In genomic region chrX:41887691-41888090, GRCh38 we compare ENCODE assay signal across 26 cellular contexts. TPM values are rescaled to one million over a fixed set of nuclear protein-coding genes. Genes with fewer than 3 reads are reported as not detected.
DNase-seq lines count a peak whose midpoint lies in the region; ATAC-seq and TF ChIP-seq lines count a peak whose summit lies in the region.
"Had no signal": no experiment of that assay in that cellular context is flagged by ENCODE, and none has a peak within 500 bp of the region (broad histone marks: within the 10 kb centered on the region; RNA-seq: fewer than 3 reads in every experiment).

No MANE protein-coding gene starts in this region.

- intact Hi-C loops in activated CD4-positive, alpha-beta T cell treated with anti-CD3 and anti-CD28 coated beads for 36 hours (cut with DNase I, micrococcal nuclease): no loop called here
- intact Hi-C loops in activated naive CD4-positive, alpha-beta T cell treated with anti-CD3 and anti-CD28 coated beads for 36 hours (cut with micrococcal nuclease): no loop called here
- intact Hi-C loops in activated T-helper 2 cell treated with anti-CD3 and anti-CD28 coated beads, Interferon-gamma antibody, Interleukin-2, Interleukin-4, amounts not matched to agents 10 μg/mL and 5 μg/mL and 100 μg/mL, durations not matched to agents 14 hours and 24 hours and 36 hours (cut with micrococcal nuclease): no loop called here
- intact Hi-C loops in heart right ventricle (cut with DNase I): no loop called here

- H3K36me3 ChIP-seq in heart right ventricle: no peaks in the 10 kb centered on the region
- H3K36me3 ChIP-seq: BE2C had no signal

- no peak overlapping the region for H3K27ac ChIP-seq in heart right ventricle
- H3K27ac ChIP-seq: HL-60, KMS-11 had no signal

- no peak for ATAC-seq in activated CD4-positive, alpha-beta T cell treated with anti-CD3 and anti-CD28 coated beads for 36 hours
- ATAC-seq in stimulated activated naive B cell treated with anti-CD40 and anti-IgM and Interleukin-4, amounts not matched to agents 10 μg/mL and 1 μg/mL and 100 μg/mL, for 72 hours (replicated peaks): no peak
- no peak for ATAC-seq in heart right ventricle
- ATAC-seq: HCT116 had no signal

- peak overlapping the region; percentile 42 for H3K27ac Mint-ChIP-seq in activated CD4-positive, alpha-beta T cell treated with anti-CD3 and anti-CD28 coated beads for 36 hours
- H3K27ac Mint-ChIP-seq in activated naive CD4-positive, alpha-beta T cell treated with anti-CD3 and anti-CD28 coated beads for 36 hours: peak overlapping the region; percentile 12
- no peak overlapping the region for H3K27ac Mint-ChIP-seq in activated naive CD4-positive, alpha-beta T cell treated with anti-CD3 and anti-CD28 coated beads, Interleukin-2, amount 10 ng/mL, durations not matched to agents 7 days and 5 days
- H3K27ac Mint-ChIP-seq in activated T-helper 2 cell treated with anti-CD3 and anti-CD28 coated beads, Interferon-gamma antibody, Interleukin-2, Interleukin-4, amounts not matched to agents 10 μg/mL and 5 μg/mL and 100 μg/mL, durations not matched to agents 14 hours and 24 hours and 36 hours: peak overlapping the region; percentile 49
- H3K27ac Mint-ChIP-seq in stimulated activated naive B cell treated with anti-CD40 and anti-IgM and Interleukin-4, amounts not matched to agents 10 μg/mL and 1 μg/mL and 100 μg/mL, for 72 hours: peak overlapping the region; percentile 7
- H3K27ac Mint-ChIP-seq: CD14-positive monocyte had no signal

- peaks cover 0 to 9% (median 0%) of the 10 kb centered on the region in 9 donors for H3K4me1 ChIP-seq in heart right ventricle
- H3K4me1 ChIP-seq: BE2C had no signal

- no peaks in the 10 kb centered on the region for H3K9me3 ChIP-seq in heart right ventricle
- H3K9me3 ChIP-seq: BE2C had no signal

- H3K27me3 ChIP-seq in heart right ventricle: peaks cover 0 to 8% (median 0%) of the 10 kb centered on the region in 7 donors
- H3K27me3 ChIP-seq: BE2C had no signal

- no peak for DNase-seq in activated CD4-positive, alpha-beta T cell treated with anti-CD3 and anti-CD28 coated beads for 36 hours
- no peak for DNase-seq in activated CD4-positive, alpha-beta T cell treated with anti-CD3 and anti-CD28 coated beads for 1 hour
- DNase-seq in activated naive CD4-positive, alpha-beta T cell treated with anti-CD3 and anti-CD28 coated beads for 36 hours: no peak
- no peak for DNase-seq in activated naive CD4-positive, alpha-beta T cell treated with anti-CD3 and anti-CD28 coated beads, Interleukin-2, amount 10 ng/mL, durations not matched to agents 7 days and 5 days
- DNase-seq in activated T-helper 2 cell treated with anti-CD3 and anti-CD28 coated beads, Interferon-gamma antibody, Interleukin-2, Interleukin-4, amounts not matched to agents 10 μg/mL and 5 μg/mL and 100 μg/mL, durations not matched to agents 14 hours and 24 hours and 36 hours (ENCODE audit: low spot score): no peak
- no peak for DNase-seq in stimulated activated naive B cell treated with anti-CD40 and anti-IgM and Interleukin-4, amounts not matched to agents 10 μg/mL and 1 μg/mL and 100 μg/mL, for 72 hours
- DNase-seq in heart right ventricle (no peak), NCI-H146 (lab: John Stamatoyannopoulos, UW) (no peak)
- DNase-seq: 8988T; ACHN; BE2C; CD8-positive, alpha-beta memory T cell; DMS79 treated with DMSO at 0.1 percent for 48 hours; GF-D8; MM.1S; NCI-H1694; NCI-H2029 treated with DMSO at 0.1 percent for 48 hours; NCI-H2227 treated with DMSO at 0.1 percent for 48 hours; NCI-H526 treated with DMSO at 0.1 percent for 48 hours; Right ventricle myocardium superior; RPMI8226 had no signal

- TF ChIP-seq CTCF in heart right ventricle (IDR thresholded peaks at IDR 0.05): no peak

- no peak overlapping the region for H3K4me3 Mint-ChIP-seq in activated CD4-positive, alpha-beta T cell treated with anti-CD3 and anti-CD28 coated beads for 36 hours
- H3K4me3 Mint-ChIP-seq in activated naive CD4-positive, alpha-beta T cell treated with anti-CD3 and anti-CD28 coated beads for 36 hours: no peak overlapping the region
- H3K4me3 Mint-ChIP-seq in activated naive CD4-positive, alpha-beta T cell treated with anti-CD3 and anti-CD28 coated beads, Interleukin-2, amount 10 ng/mL, durations not matched to agents 7 days and 5 days: no peak overlapping the region
- H3K4me3 Mint-ChIP-seq in activated T-helper 2 cell treated with anti-CD3 and anti-CD28 coated beads, Interferon-gamma antibody, Interleukin-2, Interleukin-4, amounts not matched to agents 10 μg/mL and 5 μg/mL and 100 μg/mL, durations not matched to agents 14 hours and 24 hours and 36 hours (ENCODE audit: low read depth): no peak overlapping the region
- no peak overlapping the region for H3K4me3 Mint-ChIP-seq in stimulated activated naive B cell treated with anti-CD40 and anti-IgM and Interleukin-4, amounts not matched to agents 10 μg/mL and 1 μg/mL and 100 μg/mL, for 72 hours
- H3K4me3 Mint-ChIP-seq: CD14-positive monocyte, IgD-negative memory B cell had no signal

- CTCF ChIA-PET in activated CD4-positive, alpha-beta T cell treated with anti-CD3 and anti-CD28 coated beads for 36 hours (lab: Charles Lee): no interaction called here
- CTCF ChIA-PET in activated naive CD4-positive, alpha-beta T cell treated with anti-CD3 and anti-CD28 coated beads for 36 hours (lab: Charles Lee): no interaction called here
- CTCF ChIA-PET in activated naive CD4-positive, alpha-beta T cell treated with anti-CD3 and anti-CD28 coated beads, Interleukin-2, amount 10 ng/mL, durations not matched to agents 7 days and 5 days (lab: Charles Lee): no interaction called here

- no peaks in the 10 kb centered on the region for H3K9me3 Mint-ChIP-seq in activated CD4-positive, alpha-beta T cell treated with anti-CD3 and anti-CD28 coated beads for 36 hours (ENCODE audit: low read depth)
- H3K9me3 Mint-ChIP-seq in activated naive CD4-positive, alpha-beta T cell treated with anti-CD3 and anti-CD28 coated beads for 36 hours: peaks cover 2% of the 10 kb centered on the region
- H3K9me3 Mint-ChIP-seq in activated naive CD4-positive, alpha-beta T cell treated with anti-CD3 and anti-CD28 coated beads, Interleukin-2, amount 10 ng/mL, durations not matched to agents 7 days and 5 days: peaks cover 3% of the 10 kb centered on the region
- H3K9me3 Mint-ChIP-seq in activated T-helper 2 cell treated with anti-CD3 and anti-CD28 coated beads, Interferon-gamma antibody, Interleukin-2, Interleukin-4, amounts not matched to agents 10 μg/mL and 5 μg/mL and 100 μg/mL, durations not matched to agents 14 hours and 24 hours and 36 hours: peaks cover under 1% of the 10 kb centered on the region
- no peaks in the 10 kb centered on the region for H3K9me3 Mint-ChIP-seq in stimulated activated naive B cell treated with anti-CD40 and anti-IgM and Interleukin-4, amounts not matched to agents 10 μg/mL and 1 μg/mL and 100 μg/mL, for 72 hours

- H3K4me3 ChIP-seq in heart right ventricle: no peak overlapping the region

- no peaks in the 10 kb centered on the region for H3K27me3 Mint-ChIP-seq in activated CD4-positive, alpha-beta T cell treated with anti-CD3 and anti-CD28 coated beads for 36 hours
- no peaks in the 10 kb centered on the region for H3K27me3 Mint-ChIP-seq in activated naive CD4-positive, alpha-beta T cell treated with anti-CD3 and anti-CD28 coated beads for 36 hours (ENCODE audit: low read depth)
- no peaks in the 10 kb centered on the region for H3K27me3 Mint-ChIP-seq in activated naive CD4-positive, alpha-beta T cell treated with anti-CD3 and anti-CD28 coated beads, Interleukin-2, amount 10 ng/mL, durations not matched to agents 7 days and 5 days
- H3K27me3 Mint-ChIP-seq in activated T-helper 2 cell treated with anti-CD3 and anti-CD28 coated beads, Interferon-gamma antibody, Interleukin-2, Interleukin-4, amounts not matched to agents 10 μg/mL and 5 μg/mL and 100 μg/mL, durations not matched to agents 14 hours and 24 hours and 36 hours (ENCODE audit: low read depth): no peaks in the 10 kb centered on the region
- H3K27me3 Mint-ChIP-seq in stimulated activated naive B cell treated with anti-CD40 and anti-IgM and Interleukin-4, amounts not matched to agents 10 μg/mL and 1 μg/mL and 100 μg/mL, for 72 hours: no peaks in the 10 kb centered on the region
- H3K27me3 Mint-ChIP-seq: CD8-positive, alpha-beta memory T cell; IgD-negative memory B cell had no signal

- peaks cover 12% of the 10 kb centered on the region for H3K36me3 Mint-ChIP-seq in activated CD4-positive, alpha-beta T cell treated with anti-CD3 and anti-CD28 coated beads for 36 hours (ENCODE audit: low read depth)
- H3K36me3 Mint-ChIP-seq in activated naive CD4-positive, alpha-beta T cell treated with anti-CD3 and anti-CD28 coated beads for 36 hours (ENCODE audit: low read depth): peaks cover 5% of the 10 kb centered on the region
- peaks cover 29% of the 10 kb centered on the region for H3K36me3 Mint-ChIP-seq in activated naive CD4-positive, alpha-beta T cell treated with anti-CD3 and anti-CD28 coated beads, Interleukin-2, amount 10 ng/mL, durations not matched to agents 7 days and 5 days
- H3K36me3 Mint-ChIP-seq in activated T-helper 2 cell treated with anti-CD3 and anti-CD28 coated beads, Interferon-gamma antibody, Interleukin-2, Interleukin-4, amounts not matched to agents 10 μg/mL and 5 μg/mL and 100 μg/mL, durations not matched to agents 14 hours and 24 hours and 36 hours (ENCODE audit: low read depth): peaks cover 24% of the 10 kb centered on the region
- peaks cover 0 to 5% of the 10 kb centered on the region in 2 donors for H3K36me3 Mint-ChIP-seq in stimulated activated naive B cell treated with anti-CD40 and anti-IgM and Interleukin-4, amounts not matched to agents 10 μg/mL and 1 μg/mL and 100 μg/mL, for 72 hours

- POLR2A ChIA-PET in activated CD4-positive, alpha-beta T cell treated with anti-CD3 and anti-CD28 coated beads for 36 hours (lab: Charles Lee): no interaction called here

- 89 to 92% methylated on average over 1 of the region's 1 CpG for WGBS in heart right ventricle, 2 donors

- H3K4me1 Mint-ChIP-seq in activated CD4-positive, alpha-beta T cell treated with anti-CD3 and anti-CD28 coated beads for 36 hours: peaks cover 33% of the 10 kb centered on the region
- peaks cover 29% of the 10 kb centered on the region for H3K4me1 Mint-ChIP-seq in activated naive CD4-positive, alpha-beta T cell treated with anti-CD3 and anti-CD28 coated beads for 36 hours (ENCODE audit: low read depth)
- peaks cover 23% of the 10 kb centered on the region for H3K4me1 Mint-ChIP-seq in activated naive CD4-positive, alpha-beta T cell treated with anti-CD3 and anti-CD28 coated beads, Interleukin-2, amount 10 ng/mL, durations not matched to agents 7 days and 5 days
- peaks cover 18% of the 10 kb centered on the region for H3K4me1 Mint-ChIP-seq in activated T-helper 2 cell treated with anti-CD3 and anti-CD28 coated beads, Interferon-gamma antibody, Interleukin-2, Interleukin-4, amounts not matched to agents 10 μg/mL and 5 μg/mL and 100 μg/mL, durations not matched to agents 14 hours and 24 hours and 36 hours (ENCODE audit: low read depth)
- peaks cover 2 to 9% of the 10 kb centered on the region in 2 donors for H3K4me1 Mint-ChIP-seq in stimulated activated naive B cell treated with anti-CD40 and anti-IgM and Interleukin-4, amounts not matched to agents 10 μg/mL and 1 μg/mL and 100 μg/mL, for 72 hours
- H3K4me1 Mint-ChIP-seq: CD14-positive monocyte had no signal

RNA-seq across cellular contexts. Expression of gene CASK, which starts 35.7 kb away (rescaled TPM):
- 10 to 100 TPM; 14.4 to 15.0 TPM for total RNA-seq in activated CD4-positive, alpha-beta T cell treated with anti-CD3 and anti-CD28 coated beads for 36 hours
- total RNA-seq in activated naive CD4-positive, alpha-beta T cell treated with anti-CD3 and anti-CD28 coated beads for 36 hours: 10 to 100 TPM; 15.4 to 18.9 TPM
- total RNA-seq in activated T-helper 2 cell treated with anti-CD3 and anti-CD28 coated beads, Interferon-gamma antibody, Interleukin-2, Interleukin-4, amounts not matched to agents 10 μg/mL and 5 μg/mL and 100 μg/mL, durations not matched to agents 14 hours and 24 hours and 36 hours: 18.6 and 19.4 TPM in 2 replicates
- total RNA-seq in heart right ventricle: 10 to 100 TPM in 9 of 10 donors, 1 to 10 TPM in 1; 7.5 to 20.7 (median 13.5) TPM
- polyA plus RNA-seq in heart right ventricle: 1 to 10 TPM; 2.2 to 3.9 TPM
